In the genomic region with DNA sequence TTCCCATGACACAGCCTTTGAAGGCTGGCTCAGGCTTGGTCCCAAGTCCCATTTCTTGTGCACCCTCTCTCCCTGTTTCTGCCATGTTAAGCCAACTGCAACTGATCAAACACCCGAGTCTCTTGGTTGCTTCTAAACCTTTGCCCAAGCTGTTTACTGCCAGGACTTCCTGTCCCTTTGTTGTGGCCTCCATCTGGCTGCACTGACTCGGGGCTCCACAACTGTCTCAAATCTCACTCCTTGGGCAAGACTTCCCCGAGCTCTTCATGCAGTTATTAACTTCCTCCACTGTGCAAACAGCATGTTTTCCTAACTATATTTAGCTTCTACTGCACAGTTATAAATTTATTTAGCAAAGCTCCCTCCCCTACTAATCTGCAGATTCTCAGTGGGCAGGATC, we compare ENCODE assay signal across 15 cellular contexts. TPM values are rescaled to one million over a fixed set of nuclear protein-coding genes. Genes with fewer than 3 reads are reported as not detected.
DNase-seq lines count a peak whose midpoint lies in the region; ATAC-seq, FAIRE-seq and TF ChIP-seq lines count a peak whose summit lies in the region.
"Had no signal": no experiment of that assay in that cellular context is flagged by ENCODE, and none has a peak within 500 bp of the region (broad histone marks: within the 10 kb centered on the region; RNA-seq: fewer than 3 reads in every experiment).

No MANE protein-coding gene starts in this region.

- no peaks in the 10 kb centered on the region for H3K9me3 Mint-ChIP-seq in CD4-positive, alpha-beta memory T cell
- H3K9me3 Mint-ChIP-seq: dendritic cell treated with granulocyte-macrophage colony-stimulating factor and Interleukin-4, amounts not matched to agents 40 ng/mL and 50 ng/mL, for 4 days had no signal

- no peaks in the 10 kb centered on the region for H4K20me1 ChIP-seq in DND-41 (ENCODE audit: insufficient read depth, low read length)

- H3K4me2 ChIP-seq in DND-41 (ENCODE audit: insufficient read depth, low read length) = peak overlapping the region; percentile 48

- H2AFZ ChIP-seq in DND-41 (ENCODE audit: low read depth, low read length) = peak overlapping the region; percentile 61

- H3K4me1 Mint-ChIP-seq in CD4-positive, alpha-beta memory T cell = peaks cover 14 to 32% (median 19%) of the 10 kb centered on the region in 4 donors

- H3K36me3 ChIP-seq in CD4-positive, alpha-beta memory T cell (ENCODE audit: insufficient read depth, low read length) = no peaks in the 10 kb centered on the region
- H3K36me3 ChIP-seq in DND-41 (ENCODE audit: insufficient read depth, low read length) (no peaks in the 10 kb centered on the region), bronchial epithelial cell (ENCODE audit: control insufficient read depth, insufficient read depth, low read length) (no peaks in the 10 kb centered on the region)

- FAIRE-seq in bronchial epithelial cell (lab: Jason Lieb, UNC) = peak; percentile 7
- FAIRE-seq: astrocyte had no signal

- no peaks in the 10 kb centered on the region for H3K79me2 ChIP-seq in DND-41 (ENCODE audit: insufficient read depth, low read length)

- H3K27ac ChIP-seq in CD4-positive, alpha-beta memory T cell (ENCODE audit: low read depth, low read length) = no peak overlapping the region
- H3K27ac ChIP-seq in DND-41 (ENCODE audit: low read length) = peak overlapping the region; percentile 95

- H3K27me3 Mint-ChIP-seq in CD4-positive, alpha-beta memory T cell = no peaks in the 10 kb centered on the region

- no peak overlapping the region for H3K4me3 ChIP-seq in CD4-positive, alpha-beta memory T cell (ENCODE audit: low read length in 2 of 2)
- peak overlapping the region in 1 of 2 experiments; percentile 30; a peak in 1 of 4 replicates for H3K4me3 ChIP-seq in DND-41 (ENCODE audit: low read depth in 1 of 2, low read length in 2 of 2)
- H3K4me3 ChIP-seq in bronchial epithelial cell (ENCODE audit: low read depth, low read length) = no peak overlapping the region
- H3K4me3 ChIP-seq: lung had no signal

- H3K9me3 ChIP-seq in CD4-positive, alpha-beta memory T cell (ENCODE audit: control insufficient read depth in 1 of 2, low read length in 2 of 2) = no peaks in the 10 kb centered on the region
- H3K9me3 ChIP-seq in DND-41 (ENCODE audit: insufficient read depth, low read length, severe bottlenecking) = no peaks in the 10 kb centered on the region

- H3K4me3 Mint-ChIP-seq in CD4-positive, alpha-beta memory T cell = peak overlapping the region in 6 of 8 donors; percentile 7 to 68 (median 32)
- H3K4me3 Mint-ChIP-seq: dendritic cell treated with granulocyte-macrophage colony-stimulating factor and Interleukin-4, amounts not matched to agents 40 ng/mL and 50 ng/mL, for 4 days had no signal

- POLR2A ChIA-PET in CD4-positive, alpha-beta memory T cell (lab: Charles Lee; ENCODE audit: partially characterized antibody) = interaction anchor here (0.8 kb wide), 1 partner anchor 38 kb away, joined by 3 read pairs; no protein-coding TSS in a partner anchor
- POLR2A ChIA-PET in GM10248 (lab: Yijun Ruan, JAX) = no interaction called here

- H3K4me1 ChIP-seq in CD4-positive, alpha-beta memory T cell (ENCODE audit: insufficient read depth, low read length) = peaks cover 10% of the 10 kb centered on the region
- H3K4me1 ChIP-seq in DND-41 (ENCODE audit: insufficient read depth, low read length) = peaks cover 58% of the 10 kb centered on the region

- ATAC-seq in DND-41 (ENCODE audit: insufficient read depth, low read depth) (peak; percentile 99), HG02938 (IDR thresholded peaks at IDR 0.05; ENCODE audit: unreplicated experiment) (no peak)
- ATAC-seq: Right ventricle myocardium inferior had no signal

- intact Hi-C loops in CD4-positive, alpha-beta memory T cell (cut with micrococcal nuclease) = no loop called here

- CTCF ChIA-PET in CD4-positive, alpha-beta memory T cell (lab: Charles Lee; ENCODE audit: partially characterized antibody) = interaction anchor here (1.6 kb wide), 1 partner anchor 94 kb away, joined by 3 read pairs; no protein-coding TSS in a partner anchor
- CTCF ChIA-PET in GM10248 (lab: Yijun Ruan, JAX) = interaction anchor here (0.9 to 1.8 kb wide), 2 partner anchors 13 to 14 kb away, joined by 3 to 7 read pairs; no protein-coding TSS in a partner anchor

- peak overlapping the region in 6 of 7 donors; percentile 23 to 77 (median 52) for H3K27ac Mint-ChIP-seq in CD4-positive, alpha-beta memory T cell
- H3K27ac Mint-ChIP-seq: dendritic cell treated with granulocyte-macrophage colony-stimulating factor and Interleukin-4, amounts not matched to agents 40 ng/mL and 50 ng/mL, for 4 days had no signal

- peak in 4 of 5 donors; percentile 17 to 27 (median 20) for DNase-seq in CD4-positive, alpha-beta memory T cell
- DNase-seq in DND-41 (peak; percentile 91), NOMO-1 (lab: John Stamatoyannopoulos, UW; ENCODE audit: unreplicated experiment in 2 of 2) (peak; percentile 48 to 59), bronchial epithelial cell (ENCODE audit: low read depth) (no peak), glomerular visceral epithelial cell (ENCODE audit: extremely low spot score) (no peak), GM10248 (ENCODE audit: extremely low spot score) (no peak)
- DNase-seq: NCI-H1417 treated with DMSO at 0.1 percent for 48 hours had no signal

- H3K36me3 Mint-ChIP-seq in CD4-positive, alpha-beta memory T cell = no peaks in the 10 kb centered on the region

- TF ChIP-seq CTCF in DND-41 (IDR thresholded peaks at IDR 0.05; ENCODE audit: borderline replicate concordance, extremely low read depth, low read length, poor library complexity, severe bottlenecking) = no peak
- TF ChIP-seq CTCF in bronchial epithelial cell (IDR thresholded peaks at IDR 0.05; ENCODE audit: insufficient read depth, low read length, severe bottlenecking) = no peak
- TF ChIP-seq CTCF in GM10248 (IDR thresholded peaks at IDR 0.05; ENCODE audit: control extremely low read depth, extremely low read depth, low read depth, missing control alignments) = no peak

- no peaks in the 10 kb centered on the region for H3K27me3 ChIP-seq in CD4-positive, alpha-beta memory T cell (ENCODE audit: insufficient read depth, low read length)
- H3K27me3 ChIP-seq in DND-41 (ENCODE audit: insufficient read depth, low read length, poor library complexity) = no peaks in the 10 kb centered on the region
- H3K27me3 ChIP-seq in bronchial epithelial cell (ENCODE audit: control insufficient read depth, insufficient read depth, low read length) = peaks cover 1% of the 10 kb centered on the region

- H3K9ac ChIP-seq in DND-41 (ENCODE audit: low read depth, low read length) = peak overlapping the region; percentile 50

RNA-seq across cellular contexts. Expression of a gene that starts 4.3 kb away (rescaled TPM):
- total RNA-seq in CD4-positive, alpha-beta memory T cell = not detected
- polyA plus RNA-seq in CD4-positive, alpha-beta memory T cell = not detected
- total RNA-seq in bronchial epithelial cell = not detected in 2 replicates
- total RNA-seq: astrocyte, HT-29, lung, NCI-H460, Right ventricle myocardium inferior, skeletal muscle tissue had no signal

Comparison
In these comparisons a context has a peak if more than half of its experiments do, and no peak if none do; other contexts are left out.
1. DNase-seq: peak in CD4-positive, alpha-beta memory T cell (4 of 5), DND-41 (single experiment) and NOMO-1 (2 of 2); none in bronchial epithelial cell (single experiment), glomerular visceral epithelial cell (single experiment) and GM10248 (single experiment).